ENCODE assay signal across 1 cellular context in the genomic region with DNA sequence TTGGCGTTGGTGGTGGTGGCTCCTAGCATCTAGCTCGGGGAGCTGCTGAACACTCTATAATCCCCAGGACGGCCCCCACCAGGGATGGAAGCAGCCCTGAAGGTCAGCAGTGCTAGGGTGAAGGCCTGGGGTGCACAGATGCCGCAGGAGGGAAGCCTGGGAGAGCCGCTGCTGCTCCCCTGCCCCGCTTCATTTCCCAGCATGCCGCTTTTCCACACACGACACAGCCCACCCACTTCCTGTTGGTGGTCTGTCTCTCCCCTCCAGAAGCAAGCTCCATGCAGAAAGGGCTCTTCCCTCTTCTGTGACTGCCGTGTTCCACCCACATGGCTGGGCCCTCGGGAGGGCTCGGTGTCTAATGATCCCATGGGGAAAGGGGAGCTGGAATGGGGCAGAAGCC.
A peak's percentile ranks its signal among the peaks of the same experiment; 100 is the strongest.
TF ChIP-seq lines count a peak whose summit lies in the region.

No MANE protein-coding gene starts in this region.

TF ChIP-seq in H1, 55 proteins besides CTCF, POLR2A, EP300 and RAD21:
- no peak for TF ChIP-seq CEBPB (IDR thresholded peaks at IDR 0.05; ENCODE audit: low read depth, low read length)
- no peak for TF ChIP-seq GTF2F1 (IDR thresholded peaks at IDR 0.05; ENCODE audit: borderline replicate concordance, low read depth, low read length)
- no peak for TF ChIP-seq NRF1 (IDR thresholded peaks at IDR 0.05; ENCODE audit: low read depth, low read length)
- TF ChIP-seq POLR2AphosphoS5 (IDR thresholded peaks at IDR 0.05; ENCODE audit: low read depth, low read length) = 0 out of 2 replicates have a peak, but pooled peaks have one; percentile 9
- no peak for TF ChIP-seq BACH1 (IDR thresholded peaks at IDR 0.05; ENCODE audit: low read length)
- TF ChIP-seq KDM5A (IDR thresholded peaks at IDR 0.05; ENCODE audit: low read length) = no peak
